In genomic region chr1:23478896-23479790, GRCh38 we compare ENCODE assay signal across 2 cellular contexts.
TF ChIP-seq lines count a peak whose summit lies in the region.

No MANE protein-coding gene starts in this region.

TF ChIP-seq in endothelial cell of umbilical vein, 7 proteins besides CTCF, POLR2A, EP300 and RAD21:
- TF ChIP-seq POLR2AphosphoS5 (IDR thresholded peaks at IDR 0.05; ENCODE audit: insufficient read depth, low read depth, low read length) (no peak), GATA2 (IDR thresholded peaks at IDR 0.05; ENCODE audit: insufficient read depth, insufficient read length, low read depth, low read length) (no peak), MYC (IDR thresholded peaks at IDR 0.05; ENCODE audit: low read depth, low read length) (no peak), EZH2 (IDR thresholded peaks at IDR 0.05; ENCODE audit: borderline replicate concordance, low read depth, low read length, severe bottlenecking) (no peak), MAX (IDR thresholded peaks at IDR 0.05; ENCODE audit: insufficient read depth, insufficient read length) (no peak), JUN (IDR thresholded peaks at IDR 0.05; ENCODE audit: borderline replicate concordance, insufficient read depth, insufficient read length, low read depth) (no peak), FOS (IDR thresholded peaks at IDR 0.05; ENCODE audit: borderline replicate concordance, insufficient read depth, low read length) (no peak)

TF ChIP-seq in HEK293T, 16 proteins besides CTCF, POLR2A, EP300 and RAD21:
- TF ChIP-seq BHLHE40 (IDR thresholded peaks at IDR 0.05; ENCODE audit: borderline replicate concordance): no peak
- TF ChIP-seq HDGF (IDR thresholded peaks at IDR 0.05; ENCODE audit: borderline replicate concordance): no peak
- no peak for TF ChIP-seq ZNF384 (IDR thresholded peaks at IDR 0.05)
- TF ChIP-seq FOXA1 (IDR thresholded peaks at IDR 0.05): no peak
- no peak for TF ChIP-seq FOXM1 (IDR thresholded peaks at IDR 0.05; ENCODE audit: borderline replicate concordance)
- no peak for TF ChIP-seq LEF1 (IDR thresholded peaks at IDR 0.05; ENCODE audit: borderline replicate concordance)
- no peak for TF ChIP-seq SUZ12 (IDR thresholded peaks at IDR 0.05)
- no peak for TF ChIP-seq TARDBP (IDR thresholded peaks at IDR 0.05)
- TF ChIP-seq NFRKB (IDR thresholded peaks at IDR 0.05): no peak
- no peak for TF ChIP-seq ARNT (IDR thresholded peaks at IDR 0.05)
- TF ChIP-seq PKNOX1 (IDR thresholded peaks at IDR 0.05): no peak
